7 cellular contexts compared by ENCODE assay signal in the genomic region with DNA sequence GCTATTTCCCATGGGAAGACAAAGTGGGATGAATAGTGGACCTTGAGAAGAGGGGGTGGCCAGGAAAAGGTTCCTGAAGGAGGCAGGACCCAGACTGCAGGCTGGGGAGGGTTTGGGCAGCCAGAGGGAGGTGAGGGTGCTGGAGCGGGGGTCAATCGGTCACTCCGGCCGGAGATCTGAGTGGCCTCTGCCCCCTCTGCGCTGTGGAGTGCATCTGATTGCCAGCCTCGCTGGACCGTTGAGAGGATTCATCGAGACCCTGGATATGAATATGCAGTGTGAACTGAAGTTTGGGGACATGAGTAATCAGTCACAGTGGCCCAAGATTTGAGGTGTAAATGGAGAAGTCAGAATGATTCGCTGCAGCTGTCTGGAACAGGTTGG. TPM values are rescaled to one million over a fixed set of nuclear protein-coding genes. Genes with fewer than 3 reads are reported as not detected.
DNase-seq lines count a peak whose midpoint lies in the region; ATAC-seq, FAIRE-seq and TF ChIP-seq lines count a peak whose summit lies in the region.
"Had no signal": no experiment of that assay in that cellular context is flagged by ENCODE, and none has a peak within 500 bp of the region (broad histone marks: within the 10 kb centered on the region; RNA-seq: fewer than 3 reads in every experiment).

No MANE protein-coding gene starts in this region.

- no peak for FAIRE-seq in H54 (lab: Jason Lieb, UNC)
- FAIRE-seq: G401.6 had no signal

- ATAC-seq in Right ventricle myocardium superior (ENCODE audit: poor library complexity): no peak

- H3K4me3 ChIP-seq in iPS DF 6.9 (ENCODE audit: low read length) (peak overlapping the region; percentile 78), urinary bladder (ENCODE audit: low read depth, low read length) (peak overlapping the region; percentile 89)

- H3K4me1 ChIP-seq in iPS DF 6.9 (ENCODE audit: control insufficient read depth, insufficient read depth, low read length) (peaks cover 3% of the 10 kb centered on the region; the same call in 1 of the 2 replicates), urinary bladder (ENCODE audit: insufficient read depth) (peaks cover 5% of the 10 kb centered on the region)

- peak; percentile 42 for DNase-seq in Right ventricle myocardium superior
- no peak for DNase-seq in cardiac septum (ENCODE audit: low spot score)
- no peak for DNase-seq in iPS DF 6.9 (ENCODE audit: low read depth, low spot score)
- DNase-seq in H54 (ENCODE audit: insufficient read length, low spot score): no peak
- no peak for DNase-seq in stimulated activated CD8-positive, alpha-beta memory T cell treated with anti-CD3 and anti-CD28 coated beads, Interleukin-4, amount 100 ng/mL, for 48 hours

- H3K27ac ChIP-seq in iPS DF 6.9 (ENCODE audit: low read length) (no peak overlapping the region), urinary bladder (ENCODE audit: low read depth) (peak overlapping the region; percentile 91)

- H3K36me3 ChIP-seq in iPS DF 6.9 (ENCODE audit: control insufficient read depth, insufficient read depth, low read length) (no peaks in the 10 kb centered on the region), urinary bladder (ENCODE audit: insufficient read depth) (no peaks in the 10 kb centered on the region)

- no CpG with 5 or more reads among the region's 9 CpGs for WGBS in iPS DF 6.9 (ENCODE audit: insufficient coverage, insufficient read length)
- WGBS in urinary bladder: 10% methylated on average over 9 of the region's 9 CpGs

- H3K9me3 ChIP-seq in iPS DF 6.9 (ENCODE audit: control insufficient read depth, insufficient read depth, low read length): no peaks in the 10 kb centered on the region

- intact Hi-C loops in Right ventricle myocardium superior (cut with DNase I) (loop anchor here (10.0 kb wide), 1 partner anchor 491 kb away; the partner anchor contains the start of gene TNNT1), cardiac septum (cut with DNase I) (no loop called here)

- TF ChIP-seq POLR2A in H54 (IDR thresholded peaks at IDR 0.05; ENCODE audit: low read depth, low read length): no peak

- no peaks in the 10 kb centered on the region for H3K27me3 ChIP-seq in iPS DF 6.9 (ENCODE audit: control insufficient read depth, insufficient read depth, low read length)

RNA-seq across cellular contexts. Expression of gene ZNF580, which starts 5.5 kb away (rescaled TPM):
- total RNA-seq in Right ventricle myocardium superior (11.9 TPM), cardiac septum (29.0 TPM), urinary bladder (4.1 TPM)
- 49.0 TPM for polyA plus RNA-seq in urinary bladder

RNA-seq across cellular contexts. Expression of gene ZNF581, which starts 8.1 kb away (rescaled TPM):
- total RNA-seq in Right ventricle myocardium superior (7.1 TPM), cardiac septum (6.5 TPM), urinary bladder (6.5 TPM)
- 21.8 TPM for polyA plus RNA-seq in urinary bladder

RNA-seq across cellular contexts. Expression of gene ZNF784, which starts 11.0 kb away (rescaled TPM):
- total RNA-seq in Right ventricle myocardium superior: 11.7 TPM
- total RNA-seq in cardiac septum: 10.9 TPM
- 4.7 TPM for total RNA-seq in urinary bladder
- 9.7 TPM for polyA plus RNA-seq in urinary bladder

RNA-seq across cellular contexts. Expression of gene CCDC106, which starts 12.7 kb away (rescaled TPM):
- total RNA-seq in Right ventricle myocardium superior (20.5 TPM), cardiac septum (15.9 TPM), urinary bladder (4.1 TPM)
- 17.7 TPM for polyA plus RNA-seq in urinary bladder

RNA-seq across cellular contexts. Expression of gene U2AF2, which starts 19.5 kb away (rescaled TPM):
- total RNA-seq in Right ventricle myocardium superior: 75.1 TPM
- 80.4 TPM for total RNA-seq in cardiac septum
- total RNA-seq in urinary bladder: 44.6 TPM
- 129 TPM for polyA plus RNA-seq in urinary bladder
